ENCODE assay signal across 8 cellular contexts in the genomic region with DNA sequence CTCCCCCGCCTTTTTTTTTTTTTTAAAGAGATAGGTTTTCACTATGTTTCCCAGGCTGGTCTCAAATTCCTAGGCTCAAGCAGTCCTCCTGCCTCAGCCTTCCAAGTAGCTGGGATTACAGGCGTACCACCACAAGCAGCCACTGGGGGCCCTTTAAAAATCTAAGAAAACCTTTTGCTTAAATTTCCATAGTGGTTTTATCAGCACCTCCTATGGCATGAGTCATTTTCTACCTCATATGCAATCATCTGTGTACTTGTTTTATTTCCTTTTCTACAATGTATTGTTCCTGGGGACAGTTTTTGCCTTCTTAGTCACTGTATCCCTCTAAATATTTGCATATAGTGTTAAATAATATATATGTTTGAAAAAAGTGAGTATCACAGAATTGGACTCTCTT. TPM values are rescaled to one million over a fixed set of nuclear protein-coding genes. Genes with fewer than 3 reads are reported as not detected.
A peak's percentile ranks its signal among the peaks of the same experiment; 100 is the strongest.
DNase-seq lines count a peak whose midpoint lies in the region; ATAC-seq, FAIRE-seq and TF ChIP-seq lines count a peak whose summit lies in the region.

No MANE protein-coding gene starts in this region.

- ATAC-seq in GM23338 (peak; percentile 81), HepG2 (peak; percentile 67)

- CTCF ChIA-PET in activated naive CD4-positive, alpha-beta T cell treated with anti-CD3 and anti-CD28 coated beads for 36 hours (lab: Charles Lee), result interaction anchor here (1.3 to 2.4 kb wide), 2 partner anchors 13 to 19 kb away, joined by 5 to 10 read pairs; no protein-coding TSS in a partner anchor
- CTCF ChIA-PET in HepG2 (lab: Yijun Ruan, JAX; ENCODE audit: low intra/inter-chr PET ratio, low total read pairs), result no interaction called here

- H3K27ac Mint-ChIP-seq in GM23338, result no peak overlapping the region
- H3K27ac Mint-ChIP-seq in activated naive CD4-positive, alpha-beta T cell treated with anti-CD3 and anti-CD28 coated beads for 36 hours, result peak overlapping the region; percentile 94

- intact Hi-C loops in activated naive CD4-positive, alpha-beta T cell treated with anti-CD3 and anti-CD28 coated beads for 36 hours (cut with micrococcal nuclease), result loop anchor here (1.0 kb wide), 6 partner anchors 12 to 95 kb away; no protein-coding TSS in a partner anchor
- intact Hi-C loops in HepG2 (cut with micrococcal nuclease; ENCODE audit: unreplicated experiment), result loop anchor here (1.0 kb wide), 1 partner anchor 73 kb away; no protein-coding TSS in a partner anchor

- peaks cover 6% of the 10 kb centered on the region for H3K27me3 Mint-ChIP-seq in GM23338 (ENCODE audit: insufficient read depth, low read depth, poor library complexity)
- no peaks in the 10 kb centered on the region for H3K27me3 Mint-ChIP-seq in activated naive CD4-positive, alpha-beta T cell treated with anti-CD3 and anti-CD28 coated beads for 36 hours (ENCODE audit: low read depth)

- peaks cover 14% of the 10 kb centered on the region; the same call in 2 of the 3 replicates for H3K4me1 Mint-ChIP-seq in GM23338
- peaks cover 80% of the 10 kb centered on the region for H3K4me1 Mint-ChIP-seq in activated naive CD4-positive, alpha-beta T cell treated with anti-CD3 and anti-CD28 coated beads for 36 hours (ENCODE audit: low read depth)

- H3F3A ChIP-seq in GM23338 (replicated peaks; ENCODE audit: low read depth), result no peaks in the 10 kb centered on the region

- peaks cover 52 to 100% (median 63%) of the 10 kb centered on the region in 10 experiments for H3K4me1 ChIP-seq in BLaER1 treated with 17β-estradiol and CSF1 and Interleukin-3, amounts not matched to agents 10 nM and 100 nM
- H3K4me1 ChIP-seq in GM23338 (ENCODE audit: insufficient read depth), result peaks cover 5% of the 10 kb centered on the region
- peaks cover 21% of the 10 kb centered on the region for H3K4me1 ChIP-seq in HepG2 (ENCODE audit: insufficient read depth, low read length)

- H3K27ac ChIP-seq in BLaER1 treated with 17β-estradiol and CSF1 and Interleukin-3, amounts not matched to agents 10 nM and 100 nM, result peak overlapping the region in 7 of 11 experiments; percentile 4 to 76 (median 36); a peak in 9 of 22 replicates
- H3K27ac ChIP-seq in GM23338 (ENCODE audit: low read depth) (peak overlapping the region; percentile 45; the same call in 1 of the 2 replicates), HepG2 (ENCODE audit: extremely low read length, insufficient read depth, low read length) (no peak overlapping the region)

- no TSS peak for BruUV-seq in HepG2 (replicated peaks; lab: Mats Ljungman, UMichigan)

- peaks cover 30 to 100% (median 75%) of the 10 kb centered on the region in 11 experiments; a peak in 21 of 22 replicates for H4K20me1 ChIP-seq in BLaER1 treated with 17β-estradiol and CSF1 and Interleukin-3, amounts not matched to agents 10 nM and 100 nM
- H4K20me1 ChIP-seq in GM23338 (replicated peaks; ENCODE audit: insufficient read depth) (peaks cover 29% of the 10 kb centered on the region), HepG2 (ENCODE audit: insufficient read depth, low read length) (peaks cover 18% of the 10 kb centered on the region; the same call in 1 of the 2 replicates)

- in situ Hi-C loops in HepG2 (cut with HindIII; ENCODE audit: extremely low pct_ligation_motif_present, low pct_unique_long_range_greater_than_20kb), result no loop called here

- H2AFZ ChIP-seq in GM23338 (no peak overlapping the region), HepG2 (ENCODE audit: low read length) (no peak overlapping the region)

- FAIRE-seq in HepG2 (lab: Jason Lieb, UNC), result no peak

- no peak for TF ChIP-seq POLR2A in HepG2 (IDR thresholded peaks at IDR 0.05; ENCODE audit: insufficient read depth in 1 of 2, low read depth in 2 of 2, low read length in 2 of 2)

- H3K4me3 Mint-ChIP-seq in GM23338, result no peak overlapping the region
- peak overlapping the region; percentile 58 for H3K4me3 Mint-ChIP-seq in activated naive CD4-positive, alpha-beta T cell treated with anti-CD3 and anti-CD28 coated beads for 36 hours

- TF ChIP-seq EP300 in HepG2 (IDR thresholded peaks at IDR 0.05; ENCODE audit: low read depth in 2 of 2, low read length in 2 of 2) (no peak), HepG2 (CRISPR knock-in tag; IDR thresholded peaks at IDR 0.05; ENCODE audit: borderline replicate concordance) (no peak)

- H3K79me2 ChIP-seq in GM23338 (replicated peaks; ENCODE audit: insufficient read depth) (peaks cover 97% of the 10 kb centered on the region), HepG2 (ENCODE audit: insufficient read depth, low read length) (peaks cover 84% of the 10 kb centered on the region)

- no peaks in the 10 kb centered on the region for H3K27me3 ChIP-seq in BLaER1 treated with 17β-estradiol and CSF1 and Interleukin-3, amounts not matched to agents 10 nM and 100 nM
- no peaks in the 10 kb centered on the region for H3K27me3 ChIP-seq in GM23338 (ENCODE audit: insufficient read depth)
- no peaks in the 10 kb centered on the region for H3K27me3 ChIP-seq in HepG2 (ENCODE audit: control insufficient read depth in 1 of 2, insufficient read depth in 2 of 2, low read length in 2 of 2)

- H3K9me2 ChIP-seq in GM23338 (ENCODE audit: insufficient read depth), result no peaks in the 10 kb centered on the region

- TF ChIP-seq RAD21 in HepG2 (CRISPR knock-in tag; IDR thresholded peaks at IDR 0.05), result no peak

- H3K9ac ChIP-seq in BLaER1 treated with 17β-estradiol and CSF1 and Interleukin-3, amounts not matched to agents 10 nM and 100 nM, result peak overlapping the region in 3 of 11 experiments; percentile 6 to 34 (median 29); a peak in 1 of 22 replicates
- no peak overlapping the region for H3K9ac ChIP-seq in HepG2 (ENCODE audit: insufficient read depth, low read depth, low read length)

- POLR2A ChIA-PET in HepG2 (lab: Yijun Ruan, JAX), result interaction anchor here (0.7 kb wide), 1 partner anchor 29 kb away, joined by 3 read pairs; a partner anchor contains a TSS

- TF ChIP-seq CTCF in GM23338 (conservative IDR thresholded peaks at IDR 0.05; ENCODE audit: low read depth in 2 of 2) (peak; percentile 22 to 57; a peak in 3 of 4 replicates), HepG2 (CRISPR knock-in tag; IDR thresholded peaks at IDR 0.05) (no peak)

- peaks cover 19 to 56% (median 37%) of the 10 kb centered on the region in 11 experiments; a peak in 21 of 22 replicates for H3K36me3 ChIP-seq in BLaER1 treated with 17β-estradiol and CSF1 and Interleukin-3, amounts not matched to agents 10 nM and 100 nM
- no peaks in the 10 kb centered on the region for H3K36me3 ChIP-seq in GM23338 (ENCODE audit: insufficient read depth)
- H3K36me3 ChIP-seq in HepG2 (replicated peaks in 1 of 2; ENCODE audit: control insufficient read depth in 1 of 2, insufficient read depth in 2 of 2, low read length in 2 of 2), result peaks cover 2% of the 10 kb centered on the region in 2 experiments; a peak in 2 of 5 replicates

- WGBS in HepG2 (ENCODE audit: low lambda C conversion rate), result 90% methylated on average over 2 of the region's 2 CpGs

- DNase-seq in GM23338 (ENCODE audit: low spot score), result peak; percentile 75
- DNase-seq in OCI-M1 (lab: John Stamatoyannopoulos, UW), result peak; percentile 84
- DNase-seq in activated naive CD4-positive, alpha-beta T cell treated with anti-CD3 and anti-CD28 coated beads for 36 hours, result peak; percentile 77
- DNase-seq in HepG2 (ENCODE audit: low spot score), result peak; percentile 15
- DNase-seq in NCI-H524 treated with DMSO at 0.1 percent for 48 hours (lab: John Stamatoyannopoulos, UW), result no peak
- no peak for DNase-seq in SKM-1 treated with dmso at 0.1 percent for 144 hours (lab: John Stamatoyannopoulos, UW; ENCODE audit: unreplicated experiment)
- DNase-seq in NCI-H2081 treated with DMSO at 0.1 percent for 48 hours (lab: John Stamatoyannopoulos, UW), result no peak

- no peaks in the 10 kb centered on the region for H3K9me3 Mint-ChIP-seq in GM23338
- H3K9me3 Mint-ChIP-seq in activated naive CD4-positive, alpha-beta T cell treated with anti-CD3 and anti-CD28 coated beads for 36 hours, result peaks cover 3% of the 10 kb centered on the region

- H3K4me2 ChIP-seq in BLaER1 treated with 17β-estradiol and CSF1 and Interleukin-3, amounts not matched to agents 10 nM and 100 nM, result peak overlapping the region in 7 of 11 experiments; percentile 7 to 92 (median 40); a peak in 11 of 22 replicates
- H3K4me2 ChIP-seq in GM23338 (no peak overlapping the region), HepG2 (ENCODE audit: low read depth, low read length) (no peak overlapping the region)

- H3K4me3 ChIP-seq in BLaER1 treated with 17β-estradiol and CSF1 and Interleukin-3, amounts not matched to agents 10 nM and 100 nM, result no peak overlapping the region
- no peak overlapping the region for H3K4me3 ChIP-seq in GM23338
- no peak overlapping the region for H3K4me3 ChIP-seq in HepG2 (replicated peaks in 1 of 3; ENCODE audit: insufficient read depth in 1 of 3, low read depth in 2 of 3, low read length in 3 of 3)

- H3K9me3 ChIP-seq in BLaER1 treated with 17β-estradiol and CSF1 and Interleukin-3, amounts not matched to agents 10 nM and 100 nM (replicated peaks in 1 of 11), result no peaks in the 10 kb centered on the region; a peak in 1 of 22 replicates
- no peaks in the 10 kb centered on the region for H3K9me3 ChIP-seq in HepG2 (ENCODE audit: low read length)

- no peaks in the 10 kb centered on the region; the same call in 1 of the 3 replicates for H3K36me3 Mint-ChIP-seq in GM23338 (ENCODE audit: low read depth)
- H3K36me3 Mint-ChIP-seq in activated naive CD4-positive, alpha-beta T cell treated with anti-CD3 and anti-CD28 coated beads for 36 hours (ENCODE audit: low read depth), result peaks cover 10% of the 10 kb centered on the region

RNA-seq across cellular contexts. Expression of a gene that starts 29.2 kb away (rescaled TPM):
- 88.1 and 95.5 TPM in 2 replicates for total RNA-seq in GM23338 (2014; rRNA removed; shearing (Covaris generic))
- polyA plus RNA-seq in GM23338 (2016; fragmentation: Nextera tagmentation; extraction: Ambion mirVana), result 19.0 and 20.2 TPM in 2 replicates
- total RNA-seq in activated naive CD4-positive, alpha-beta T cell treated with anti-CD3 and anti-CD28 coated beads for 36 hours, result 10 to 100 TPM; 42.4 to 44.9 TPM
- 22.9 and 45.8 TPM in 2 replicates for total RNA-seq in HepG2 (2016; rRNA removed; fragmentation: Illumina TruSeq; extraction: Trizol)
- total RNA-seq in HepG2 (2016; cell fraction: cytosol; rRNA removed; fragmentation: Illumina TruSeq; extraction: Trizol; ENCODE audit: low read depth), result 8.3 and 10.6 TPM in 2 replicates
- 22.8 and 43.0 TPM in 2 replicates for total RNA-seq in HepG2 (2016; cell fraction: insoluble cytoplasmic fraction; rRNA removed; fragmentation: Illumina TruSeq; extraction: Trizol)
- 30.7 and 34.7 TPM in 2 replicates for total RNA-seq in HepG2 (2016; cell fraction: membrane; rRNA removed; fragmentation: Illumina TruSeq; extraction: Trizol)
- total RNA-seq in HepG2 (2016; cell fraction: nucleus; rRNA removed; fragmentation: Illumina TruSeq; extraction: Trizol), result 21.1 and 24.0 TPM in 2 replicates
- polyA plus RNA-seq in HepG2 (2011; rRNA removed), result 23.7 and 31.0 TPM in 2 replicates
- polyA plus RNA-seq in HepG2 (2011; cell fraction: cytosol; rRNA removed), result 13.2 and 21.5 TPM in 2 replicates
- polyA plus RNA-seq in HepG2 (2011; cell fraction: nucleus; rRNA removed), result 10.2 and 12.4 TPM in 2 replicates
- polyA plus RNA-seq in HepG2 (2012), result 26.8 and 27.3 TPM in 2 replicates
- 3.4 and 3.6 TPM in 2 replicates for polyA plus RNA-seq in HepG2 (2016; cell fraction: cytosol; fragmentation: Illumina TruSeq; extraction: Trizol; ENCODE audit: low read depth)
- polyA plus RNA-seq in HepG2 (2016; cell fraction: insoluble cytoplasmic fraction; fragmentation: Illumina TruSeq; extraction: Trizol; ENCODE audit: low read depth), result 41.0 and 43.8 TPM in 2 replicates
- polyA plus RNA-seq in HepG2 (2016; cell fraction: membrane; fragmentation: Illumina TruSeq; extraction: Trizol; ENCODE audit: low read depth), result 18.5 and 20.3 TPM in 2 replicates
- 24.4 and 25.6 TPM in 2 replicates for polyA plus RNA-seq in HepG2 (2016; cell fraction: nucleus; fragmentation: Illumina TruSeq; extraction: Trizol; ENCODE audit: insufficient read depth, low read depth)
- 21.9 and 29.7 TPM in 2 replicates for polyA minus RNA-seq in HepG2 (2011; rRNA and poly(A)+ RNA removed; ENCODE audit: low replicate concordance)
- polyA minus RNA-seq in HepG2 (2011; cell fraction: cytosol; rRNA and poly(A)+ RNA removed), result 37.8 and 38.8 TPM in 2 replicates
- polyA minus RNA-seq in HepG2 (2011; cell fraction: nucleus; rRNA and poly(A)+ RNA removed), result 37.3 and 39.9 TPM in 2 replicates

Comparison
In these comparisons a context has a peak if more than half of its experiments do, and no peak if none do; other contexts are left out.
1. H3K4me2 ChIP-seq: peak in BLaER1 treated with 17β-estradiol and CSF1 and Interleukin-3, amounts not matched to agents 10 nM and 100 nM (7 of 11); none in GM23338 (single experiment) and HepG2 (single experiment).
2. DNase-seq: peak in GM23338 (single experiment), OCI-M1 (single experiment), activated naive CD4-positive, alpha-beta T cell treated with anti-CD3 and anti-CD28 coated beads for 36 hours (single experiment) and HepG2 (single experiment); none in NCI-H524 treated with DMSO at 0.1 percent for 48 hours (single experiment), SKM-1 treated with dmso at 0.1 percent for 144 hours (single experiment) and NCI-H2081 treated with DMSO at 0.1 percent for 48 hours (single experiment).